Comparison of ENCODE assay signal across 1 cellular context in genomic region chr1:3796215-3797193, GRCh38.
TF ChIP-seq lines count a peak whose summit lies in the region.

LRRC47 (minus strand) TSS chr1:3796498; CDS start chr1:3796476, 22 bp downstream.

TF ChIP-seq in WTC11, 78 proteins besides CTCF, POLR2A, EP300 and RAD21 (continued from another document):
- TF ChIP-seq ZNF263 (CRISPR knock-in tag; IDR thresholded peaks at IDR 0.05; ENCODE audit: low read depth) = peak; percentile 27; the same call in 1 of the 2 replicates
- peak; percentile 53; the same call in 1 of the 2 replicates for TF ChIP-seq ESRRA (CRISPR knock-in tag; IDR thresholded peaks at IDR 0.05; ENCODE audit: borderline replicate concordance)
- TF ChIP-seq ZNF423 (CRISPR knock-in tag; IDR thresholded peaks at IDR 0.05) = peak; percentile 89
- TF ChIP-seq MYBL2 (CRISPR knock-in tag; IDR thresholded peaks at IDR 0.05) = no peak
- TF ChIP-seq TP53 (CRISPR knock-in tag; IDR thresholded peaks at IDR 0.05) = no peak
- no peak for TF ChIP-seq EMX1 (CRISPR knock-in tag; IDR thresholded peaks at IDR 0.05)
- no peak for TF ChIP-seq NFATC4 (CRISPR knock-in tag; IDR thresholded peaks at IDR 0.05)
- no peak for TF ChIP-seq GTF2I (CRISPR knock-in tag; conservative IDR thresholded peaks at IDR 0.05)
- peak; percentile 68; the same call in 1 of the 2 replicates for TF ChIP-seq RELA (CRISPR knock-in tag; IDR thresholded peaks at IDR 0.05; ENCODE audit: borderline replicate concordance)
- TF ChIP-seq ZBTB21 (CRISPR knock-in tag; IDR thresholded peaks at IDR 0.05; ENCODE audit: borderline replicate concordance) = no peak; the same call in 1 of the 2 replicates
- TF ChIP-seq MAX (CRISPR knock-in tag; IDR thresholded peaks at IDR 0.05) = peak; percentile 75
- no peak for TF ChIP-seq SOX15 (CRISPR knock-in tag; IDR thresholded peaks at IDR 0.05)
- TF ChIP-seq IRF1 (CRISPR knock-in tag; IDR thresholded peaks at IDR 0.05) = no peak; the same call in 1 of the 2 replicates
- TF ChIP-seq CDX4 (CRISPR knock-in tag; IDR thresholded peaks at IDR 0.05; ENCODE audit: borderline replicate concordance) = no peak
- no peak for TF ChIP-seq ZNF532 (CRISPR knock-in tag; IDR thresholded peaks at IDR 0.05; ENCODE audit: borderline replicate concordance)
- TF ChIP-seq ZNF396 (CRISPR knock-in tag; IDR thresholded peaks at IDR 0.05; ENCODE audit: borderline replicate concordance) = no peak
- TF ChIP-seq JUN (CRISPR knock-in tag; IDR thresholded peaks at IDR 0.05) = no peak; the same call in 1 of the 2 replicates
- no peak for TF ChIP-seq ATF3 (CRISPR knock-in tag; conservative IDR thresholded peaks at IDR 0.05)
- no peak for TF ChIP-seq JAZF1 (CRISPR knock-in tag; IDR thresholded peaks at IDR 0.05)
- TF ChIP-seq OVOL2 (CRISPR knock-in tag; IDR thresholded peaks at IDR 0.05; ENCODE audit: borderline replicate concordance) = no peak
- no peak; the same call in 1 of the 2 replicates for TF ChIP-seq ARID4B (CRISPR knock-in tag; IDR thresholded peaks at IDR 0.05; ENCODE audit: borderline replicate concordance)
- no peak for TF ChIP-seq ZNF512 (CRISPR knock-in tag; IDR thresholded peaks at IDR 0.05; ENCODE audit: borderline replicate concordance)
- no peak for TF ChIP-seq ATF6 (CRISPR knock-in tag; IDR thresholded peaks at IDR 0.05)
- no peak for TF ChIP-seq GRHL2 (CRISPR knock-in tag; IDR thresholded peaks at IDR 0.05; ENCODE audit: insufficient replicate concordance, severe bottlenecking)
- TF ChIP-seq ZNF121 (CRISPR knock-in tag; IDR thresholded peaks at IDR 0.05) = no peak
- TF ChIP-seq ATF1 (CRISPR knock-in tag; IDR thresholded peaks at IDR 0.05) = no peak; the same call in 1 of the 2 replicates
- TF ChIP-seq MXD4 (CRISPR knock-in tag; IDR thresholded peaks at IDR 0.05; ENCODE audit: borderline replicate concordance) = no peak
- TF ChIP-seq AR (CRISPR knock-in tag; IDR thresholded peaks at IDR 0.05) = no peak
- no peak for TF ChIP-seq ZNF317 (CRISPR knock-in tag; IDR thresholded peaks at IDR 0.05; ENCODE audit: borderline replicate concordance, low read depth)
- no peak for TF ChIP-seq TCF7 (CRISPR knock-in tag; IDR thresholded peaks at IDR 0.05; ENCODE audit: low read depth)
- TF ChIP-seq ZNF416 (CRISPR knock-in tag; IDR thresholded peaks at IDR 0.05) = no peak
- TF ChIP-seq NR3C1 (CRISPR knock-in tag; conservative IDR thresholded peaks at IDR 0.05; ENCODE audit: low read depth) = no peak
